Comparison of ENCODE assay signal across 3 cellular contexts in the genomic region with DNA sequence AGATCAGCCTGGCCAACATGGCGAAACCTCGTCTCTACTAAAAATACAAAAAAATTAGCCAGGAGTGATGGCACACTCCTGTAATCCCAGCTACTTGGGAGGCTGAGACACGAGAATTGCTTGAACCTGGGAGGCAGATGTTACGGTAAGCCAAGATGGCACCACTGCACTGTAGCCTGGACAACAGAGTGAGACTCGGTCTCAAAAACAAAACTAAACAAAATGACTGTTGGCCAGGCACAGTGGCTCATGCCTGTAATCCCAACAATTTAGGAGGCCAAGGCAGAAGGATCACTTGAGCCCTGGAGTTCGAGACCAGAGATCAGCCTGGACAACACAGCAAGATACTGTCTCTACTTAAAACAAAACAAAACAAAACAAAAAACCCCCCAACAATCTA.
TF ChIP-seq lines count a peak whose summit lies in the region.

No MANE protein-coding gene starts in this region.

TF ChIP-seq in HEK293, 187 proteins besides CTCF, POLR2A, EP300 and RAD21:
- TF ChIP-seq ZNF121 (tag by site-specific recombination; IDR thresholded peaks at IDR 0.05): 0 out of 2 replicates have a peak, but pooled peaks have one; percentile 56

TF ChIP-seq in WTC11, 78 proteins besides CTCF, POLR2A, EP300 and RAD21:
- TF ChIP-seq ZNF121 (CRISPR knock-in tag; IDR thresholded peaks at IDR 0.05): peak; percentile 85

TF ChIP-seq in K562, 482 proteins besides CTCF, POLR2A, EP300 and RAD21:
- TF ChIP-seq BCOR (IDR thresholded peaks at IDR 0.05): 0 out of 2 replicates have a peak, but pooled peaks have one; percentile 18
